In the genomic region with DNA sequence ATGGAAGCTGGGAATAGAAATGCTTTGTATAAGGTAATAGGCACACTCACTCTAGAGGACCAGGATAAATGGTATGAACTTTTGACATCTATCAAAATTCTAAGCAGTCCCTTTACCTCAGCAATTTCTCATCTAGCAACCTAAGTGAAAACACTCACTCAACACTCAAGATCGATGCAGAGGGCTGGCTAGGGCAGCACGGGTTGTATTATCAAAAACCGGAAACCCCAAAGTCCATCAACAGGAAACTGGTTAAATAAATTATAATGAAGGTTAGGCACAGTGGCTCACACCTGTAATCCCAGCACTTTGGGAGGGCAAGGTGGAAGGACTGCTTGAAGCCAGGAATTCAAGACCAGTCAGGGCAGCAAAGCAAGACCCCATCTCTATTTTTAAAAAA, we compare ENCODE assay signal across 12 cellular contexts. TPM values are rescaled to one million over a fixed set of nuclear protein-coding genes. Genes with fewer than 3 reads are reported as not detected.
A peak's percentile ranks its signal among the peaks of the same experiment; 100 is the strongest.
DNase-seq lines count a peak whose midpoint lies in the region; ATAC-seq and TF ChIP-seq lines count a peak whose summit lies in the region.
"Had no signal": no experiment of that assay in that cellular context is flagged by ENCODE, and none has a peak within 500 bp of the region (broad histone marks: within the 10 kb centered on the region; RNA-seq: fewer than 3 reads in every experiment).

No MANE protein-coding gene starts in this region.

- no peak for DNase-seq in CD4-positive, alpha-beta T cell
- DNase-seq in lung microvascular endothelial cell (ENCODE audit: low read depth in 2 of 2) (peak; percentile 55 to 63), GM13977 (ENCODE audit: low spot score) (no peak), dorsolateral prefrontal cortex (no peak), NCI-H510A (lab: John Stamatoyannopoulos, UW) (no peak), uterus (no peak)
- DNase-seq: Caco-2, heart right ventricle, NCI-H446, pancreas had no signal

- in situ Hi-C loops in GM13977 (cut with MboI; ENCODE audit: low pct_unique_long_range_greater_than_20kb, low sequenced_read_pairs, unreplicated experiment): no loop called here

- H3K9me3 ChIP-seq in CD4-positive, alpha-beta T cell (ENCODE audit: control insufficient read depth, low read length): no peaks in the 10 kb centered on the region
- H3K9me3 ChIP-seq in uterus: no peaks in the 10 kb centered on the region
- H3K9me3 ChIP-seq: Caco-2, pancreas had no signal

- POLR2A ChIA-PET in CD4-positive, alpha-beta T cell (lab: Charles Lee): interaction anchor here (3.0 kb wide), 1 partner anchor 9 kb away, joined by 13 read pairs; the partner anchor contains the start of gene USP48

- intact Hi-C loops in CD4-positive, alpha-beta T cell (cut with DNase I, micrococcal nuclease): no loop called here
- intact Hi-C loops in dorsolateral prefrontal cortex (cut with DNase I): no loop called here
- intact Hi-C loops in uterus (cut with DNase I; ENCODE audit: low total_unique reads): no loop called here

- peaks cover 31% of the 10 kb centered on the region for H3K36me3 Mint-ChIP-seq in CD4-positive, alpha-beta T cell (ENCODE audit: low read depth)
- H3K36me3 Mint-ChIP-seq in T-helper 1 cell treated with Interleukin-12 subunit alpha and Interleukin-12 subunit beta and Interleukin-4 antibody, amounts not matched to agents 30 μg/mL and 1 μg/mL, for 36 hours (ENCODE audit: low read depth): peaks cover 15% of the 10 kb centered on the region

- no peaks in the 10 kb centered on the region for H3K9me3 Mint-ChIP-seq in CD4-positive, alpha-beta T cell
- no peaks in the 10 kb centered on the region for H3K9me3 Mint-ChIP-seq in T-helper 1 cell treated with Interleukin-12 subunit alpha and Interleukin-12 subunit beta and Interleukin-4 antibody, amounts not matched to agents 30 μg/mL and 1 μg/mL, for 36 hours

- CTCF ChIA-PET in CD4-positive, alpha-beta T cell (lab: Charles Lee): no interaction called here

- no peaks in the 10 kb centered on the region for H3K27me3 ChIP-seq in CD4-positive, alpha-beta T cell (ENCODE audit: control insufficient read depth, insufficient read depth, low read length)
- H3K27me3 ChIP-seq in dorsolateral prefrontal cortex: no peaks in the 10 kb centered on the region
- H3K27me3 ChIP-seq in uterus: no peaks in the 10 kb centered on the region
- H3K27me3 ChIP-seq: heart right ventricle, pancreas had no signal

- no peak overlapping the region for H3K27ac ChIP-seq in CD4-positive, alpha-beta T cell (ENCODE audit: low read depth, low read length)
- H3K27ac ChIP-seq in dorsolateral prefrontal cortex (peak overlapping the region in 13 of 59 donors; percentile 3 to 93 (median 22)), uterus (peak overlapping the region in 1 of 2 donors; percentile 31)
- H3K27ac ChIP-seq: pancreas had no signal

- TF ChIP-seq POLR2A in uterus (IDR thresholded peaks at IDR 0.05): no peak

- H3K27me3 Mint-ChIP-seq in CD4-positive, alpha-beta T cell: no peaks in the 10 kb centered on the region
- no peaks in the 10 kb centered on the region for H3K27me3 Mint-ChIP-seq in T-helper 1 cell treated with Interleukin-12 subunit alpha and Interleukin-12 subunit beta and Interleukin-4 antibody, amounts not matched to agents 30 μg/mL and 1 μg/mL, for 36 hours (ENCODE audit: low read depth)

- H3K27ac Mint-ChIP-seq in CD4-positive, alpha-beta T cell: peak overlapping the region; percentile 64
- peak overlapping the region; percentile 52 for H3K27ac Mint-ChIP-seq in T-helper 1 cell treated with Interleukin-12 subunit alpha and Interleukin-12 subunit beta and Interleukin-4 antibody, amounts not matched to agents 30 μg/mL and 1 μg/mL, for 36 hours

- H3K4me3 ChIP-seq in dorsolateral prefrontal cortex (no peak overlapping the region), uterus (no peak overlapping the region)
- H3K4me3 ChIP-seq: heart right ventricle, pancreas had no signal

- no peaks in the 10 kb centered on the region for H3K36me3 ChIP-seq in uterus
- H3K36me3 ChIP-seq: pancreas had no signal

- peak; percentile 41 for ATAC-seq in CD4-positive, alpha-beta T cell (ENCODE audit: poor library complexity)
- peak; percentile 38 for ATAC-seq in GM18909 (IDR thresholded peaks at IDR 0.05; ENCODE audit: poor library complexity, unreplicated experiment)
- ATAC-seq: heart right ventricle had no signal

- peaks cover 48% of the 10 kb centered on the region for H3K4me1 Mint-ChIP-seq in CD4-positive, alpha-beta T cell (ENCODE audit: low read depth)
- peaks cover 34% of the 10 kb centered on the region for H3K4me1 Mint-ChIP-seq in T-helper 1 cell treated with Interleukin-12 subunit alpha and Interleukin-12 subunit beta and Interleukin-4 antibody, amounts not matched to agents 30 μg/mL and 1 μg/mL, for 36 hours (ENCODE audit: low read depth)

- H3K4me3 Mint-ChIP-seq in CD4-positive, alpha-beta T cell: peak overlapping the region; percentile 0
- no peak overlapping the region for H3K4me3 Mint-ChIP-seq in T-helper 1 cell treated with Interleukin-12 subunit alpha and Interleukin-12 subunit beta and Interleukin-4 antibody, amounts not matched to agents 30 μg/mL and 1 μg/mL, for 36 hours

- no peaks in the 10 kb centered on the region for H3K4me1 ChIP-seq in uterus

- no peak for TF ChIP-seq CTCF in CD4-positive, alpha-beta T cell (IDR thresholded peaks at IDR 0.05)
- TF ChIP-seq CTCF in GM13977 (IDR thresholded peaks at IDR 0.05; ENCODE audit: extremely low read depth, insufficient read depth, missing control alignments) (no peak), dorsolateral prefrontal cortex (IDR thresholded peaks at IDR 0.05 in 54 of 56, conservative IDR thresholded peaks at IDR 0.05 in 2 of 56; ENCODE audit: low read depth in 1 of 56, partially characterized antibody in 56 of 56) (no peak), uterus (IDR thresholded peaks at IDR 0.05) (no peak)

RNA-seq across cellular contexts. Expression of gene USP48, which starts 9.4 kb away (rescaled TPM):
- 10 to 100 TPM; 73.3 to 76.0 TPM for total RNA-seq in CD4-positive, alpha-beta T cell
- total RNA-seq in lung microvascular endothelial cell (39.0 and 61.5 TPM in 2 replicates), dorsolateral prefrontal cortex (100 to 1,000 TPM in 79 of 120 experiments, 10 to 100 TPM in 41; 77.5 to 131 (median 105) TPM), uterus (10 to 100 TPM; 23.1 to 92.5 (median 64.4) TPM)

RNA-seq across cellular contexts. Expression of gene LDLRAD2, which starts 38.5 kb away (rescaled TPM):
- not detected for total RNA-seq in CD4-positive, alpha-beta T cell
- total RNA-seq in lung microvascular endothelial cell: under 0.01 TPM in 1 of 2 replicates, not detected in the other
- total RNA-seq in dorsolateral prefrontal cortex: 1 to 10 TPM in 10 of 120 experiments, under 1 TPM in 102, not detected in 8; 0.11 to 1.7 (median 0.48) TPM
- total RNA-seq in uterus: under 1 TPM in 1 of 4 donors, not detected in 3; 0.48 TPM
- total RNA-seq: Caco-2 had no signal

Comparison
In these comparisons a context has a peak if more than half of its experiments do, and no peak if none do; other contexts are left out.
1. DNase-seq: peak in lung microvascular endothelial cell (2 of 2); none in CD4-positive, alpha-beta T cell (0 of 10), GM13977 (single experiment), dorsolateral prefrontal cortex (0 of 10), NCI-H510A (single experiment) and uterus (0 of 2).